ENCODE assay signal across 8 cellular contexts in genomic region chr19:7681336-7682174, GRCh38. TPM values are rescaled to one million over a fixed set of nuclear protein-coding genes. Genes with fewer than 3 reads are reported as not detected.
DNase-seq lines count a peak whose midpoint lies in the region; ATAC-seq and TF ChIP-seq lines count a peak whose summit lies in the region.

No MANE protein-coding gene starts in this region.

- H3K4me1 ChIP-seq in left ventricle myocardium inferior (peaks cover 21% of the 10 kb centered on the region), upper lobe of left lung (peaks cover 12 to 33% (median 24%) of the 10 kb centered on the region in 4 donors)

- no peak for TF ChIP-seq POLR2A in upper lobe of left lung (IDR thresholded peaks at IDR 0.05)

- H3K36me3 ChIP-seq in left ventricle myocardium inferior (peaks cover 19% of the 10 kb centered on the region), upper lobe of left lung (peaks cover 0 to 33% (median 21%) of the 10 kb centered on the region in 4 donors)

- H3K4me3 Mint-ChIP-seq in T-cell = peak overlapping the region; percentile 85 to 92 (median 87)
- H3K4me3 Mint-ChIP-seq in progenitor cell of endocrine pancreas (ENCODE audit: low read depth) = peak overlapping the region; percentile 85

- peak; percentile 55 for TF ChIP-seq CTCF in left ventricle myocardium inferior (IDR thresholded peaks at IDR 0.05; ENCODE audit: borderline replicate concordance)
- peak; percentile 47 for TF ChIP-seq CTCF in progenitor cell of endocrine pancreas (IDR thresholded peaks at IDR 0.05; ENCODE audit: unreplicated experiment)
- TF ChIP-seq CTCF in upper lobe of left lung (IDR thresholded peaks at IDR 0.05) = peak; percentile 42 to 79 (median 61)

- H3K36me3 Mint-ChIP-seq in T-cell (peaks cover 12% of the 10 kb centered on the region), progenitor cell of endocrine pancreas (ENCODE audit: insufficient read depth) (peaks cover 3% of the 10 kb centered on the region)

- H3K27me3 ChIP-seq in left ventricle myocardium inferior (ENCODE audit: low read depth) = peaks cover 32% of the 10 kb centered on the region
- H3K27me3 ChIP-seq in upper lobe of left lung = no peaks in the 10 kb centered on the region

- POLR2A ChIA-PET in T-cell (lab: Charles Lee) = interaction anchor here in 1 of 2 donors (0.5 to 0.7 kb wide), 2 partner anchors 23 to 469 kb away, joined by 4 to 5 read pairs; no protein-coding TSS in a partner anchor

- H3K9me3 Mint-ChIP-seq in T-cell (no peaks in the 10 kb centered on the region), progenitor cell of endocrine pancreas (ENCODE audit: low read depth) (no peaks in the 10 kb centered on the region)

- no peaks in the 10 kb centered on the region for H3K9me3 ChIP-seq in left ventricle myocardium inferior (replicated peaks)
- H3K9me3 ChIP-seq in upper lobe of left lung = no peaks in the 10 kb centered on the region

- DNase-seq in GM04504 (ENCODE audit: low read depth) = peak; percentile 46
- peak; percentile 98 for DNase-seq in HuH-7.5 (ENCODE audit: low spot score)
- peak; percentile 64 to 91 (median 80) for DNase-seq in T-cell
- peak; percentile 19 for DNase-seq in amniotic stem cell (lab: John Stamatoyannopoulos, UW)
- DNase-seq in left ventricle myocardium inferior = peak; percentile 66
- peak; percentile 48 for DNase-seq in progenitor cell of endocrine pancreas (ENCODE audit: low spot score, unreplicated experiment)
- peak; percentile 79 to 92 for DNase-seq in upper lobe of left lung

- CTCF ChIA-PET in T-cell (lab: Charles Lee) = interaction anchor here in 1 of 2 donors (0.6 to 1.7 kb wide), 17 partner anchors 13 to 222 kb away, joined by 3 to 24 read pairs (median 3); partner anchors contain the start of genes MAP2K7, PET100, RETN and XAB2

- H3K27ac ChIP-seq in left ventricle myocardium inferior (replicated peaks) (peak overlapping the region; percentile 87), upper lobe of left lung (peak overlapping the region; percentile 88 to 97 (median 90))

- peak overlapping the region; percentile 86 to 89 for H3K27ac Mint-ChIP-seq in T-cell
- H3K27ac Mint-ChIP-seq in progenitor cell of endocrine pancreas = peak overlapping the region; percentile 83

- H3K27me3 Mint-ChIP-seq in T-cell (peaks cover 10 to 22% of the 10 kb centered on the region in 2 donors), progenitor cell of endocrine pancreas (peaks cover 24% of the 10 kb centered on the region)

- intact Hi-C loops in left ventricle myocardium inferior (cut with micrococcal nuclease) = no loop called here

- H3K4me1 Mint-ChIP-seq in T-cell = peaks cover 30 to 48% (median 35%) of the 10 kb centered on the region in 3 donors
- peaks cover 2% of the 10 kb centered on the region for H3K4me1 Mint-ChIP-seq in progenitor cell of endocrine pancreas (ENCODE audit: low read depth)

- TF ChIP-seq EP300 in upper lobe of left lung (IDR thresholded peaks at IDR 0.05) = no peak

- ATAC-seq in T-cell (replicated peaks in 1 of 4) = peak; percentile 52 to 61 (median 58)
- peak; percentile 73 to 78 for ATAC-seq in upper lobe of left lung (ENCODE audit: low FRiP score in 2 of 2)
- ATAC-seq in HG03521 (IDR thresholded peaks at IDR 0.05; ENCODE audit: unreplicated experiment) = no peak

- WGBS in upper lobe of left lung, 2 donors = 5 to 6% methylated on average over 34 to 37 of the region's 43 CpGs

- H3K4me3 ChIP-seq in left ventricle myocardium inferior (peak overlapping the region; percentile 97), upper lobe of left lung (peak overlapping the region; percentile 72 to 98 (median 90))

RNA-seq across cellular contexts. Expression of gene TRAPPC5, which starts 0.9 kb away (rescaled TPM):
- total RNA-seq in T-cell (10 to 100 TPM; 39.2 to 75.3 (median 69.4) TPM), left ventricle myocardium inferior (116 TPM), progenitor cell of endocrine pancreas (71.5 and 88.8 TPM in 2 replicates), upper lobe of left lung (100 to 1,000 TPM in 1 of 6 donors, 10 to 100 TPM in 5; 33.9 to 105 (median 52.0) TPM)

RNA-seq across cellular contexts. Expression of gene MCEMP1, which starts 4.7 kb away (rescaled TPM):
- total RNA-seq in T-cell (under 1 TPM in 1 of 5 donors, not detected in 4; 0.26 TPM), left ventricle myocardium inferior (0.60 TPM), progenitor cell of endocrine pancreas (not detected in 2 replicates), upper lobe of left lung (100 to 1,000 TPM in 2 of 6 donors, 10 to 100 TPM in 3, 1 to 10 TPM in 1; 9.4 to 160 (median 36.6) TPM)

RNA-seq across cellular contexts. Expression of gene RETN, which starts 12.7 kb away (rescaled TPM):
- total RNA-seq in T-cell = 1 to 10 TPM in 1 of 5 donors, not detected in 4; 1.6 TPM
- total RNA-seq in left ventricle myocardium inferior = 0.99 TPM
- not detected in 2 replicates for total RNA-seq in progenitor cell of endocrine pancreas
- 10 to 100 TPM in 3 of 6 donors, 1 to 10 TPM in 3; 2.5 to 59.2 (median 13.8) TPM for total RNA-seq in upper lobe of left lung

RNA-seq across cellular contexts. Expression of gene FCER2, which starts 20.4 kb away (rescaled TPM):
- total RNA-seq in T-cell (1 to 10 TPM in 3 of 5 donors, under 1 TPM in 2; 0.90 to 2.5 (median 1.2) TPM), left ventricle myocardium inferior (0.30 TPM), progenitor cell of endocrine pancreas (not detected in 2 replicates), upper lobe of left lung (1 to 10 TPM in 1 of 6 donors, under 1 TPM in 1, not detected in 4; 0.83 to 2.9 TPM)

RNA-seq across cellular contexts. Expression of gene STXBP2, which starts 44.6 kb away (rescaled TPM):
- 100 to 1,000 TPM; 185 to 229 (median 228) TPM for total RNA-seq in T-cell
- 4.5 TPM for total RNA-seq in left ventricle myocardium inferior
- total RNA-seq in progenitor cell of endocrine pancreas = 141 and 143 TPM in 2 replicates
- total RNA-seq in upper lobe of left lung = 100 to 1,000 TPM; 111 to 562 (median 249) TPM

Comparison
In these comparisons a context has a peak if more than half of its experiments do, and no peak if none do; other contexts are left out.
1. DNase-seq: peak in every context shown above with its lines; median percentile 98 in HuH-7.5; 86 in upper lobe of left lung; 80 in T-cell; 66 in left ventricle myocardium inferior; 48 in progenitor cell of endocrine pancreas; 46 in GM04504; 19 in amniotic stem cell.